In the genomic region with DNA sequence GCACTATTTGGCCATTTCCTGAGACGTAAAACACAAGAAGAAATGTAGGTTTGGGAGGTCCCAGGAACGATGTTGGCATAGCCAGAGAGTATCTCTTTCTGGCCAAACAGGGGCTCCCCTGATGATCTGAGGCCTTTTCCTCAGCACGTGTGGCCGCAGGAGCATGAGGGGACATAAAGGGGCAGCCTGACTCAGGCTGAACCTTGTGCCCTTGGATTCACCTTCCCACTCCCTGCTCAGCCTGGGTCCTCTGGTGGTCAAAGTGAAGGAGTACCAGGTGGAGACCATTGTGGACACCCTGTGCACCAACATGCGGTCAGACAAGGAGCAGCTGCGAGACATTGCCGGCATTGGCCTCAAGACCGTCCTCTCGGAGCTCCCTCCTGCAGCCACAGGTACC, we compare ENCODE assay signal across 17 cellular contexts. TPM values are rescaled to one million over a fixed set of nuclear protein-coding genes. Genes with fewer than 3 reads are reported as not detected.
"Had no signal": no experiment of that assay in that cellular context is flagged by ENCODE, and none has a peak within 500 bp of the region (broad histone marks: within the 10 kb centered on the region; RNA-seq: fewer than 3 reads in every experiment).

No MANE protein-coding gene starts in this region.

- ATAC-seq: stimulated activated memory B cell treated with anti-CD40 and anti-IgM and Interleukin-4, amounts not matched to agents 10 μg/mL and 1 μg/mL and 100 μg/mL, for 72 hours had no signal

- H3K27ac Mint-ChIP-seq: activated CD4-positive, alpha-beta T cell treated with anti-CD3 and anti-CD28 coated beads, Interleukin-2, amount 10 ng/mL, durations not matched to agents 24 days and 14 days; activated naive CD8-positive, alpha-beta T cell treated with anti-CD3 and anti-CD28 coated beads, Interleukin-2, amount 10 ng/mL, durations not matched to agents 7 days and 5 days; stimulated activated memory B cell treated with anti-CD40 and anti-IgM and Interleukin-4, amounts not matched to agents 10 μg/mL and 1 μg/mL and 100 μg/mL, for 72 hours; T-helper 2 cell treated with Interferon-gamma antibody and Interleukin-4, amounts not matched to agents 5 μg/mL and 100 μg/mL, for 36 hours had no signal

- H3K9me3 Mint-ChIP-seq: activated CD4-positive, alpha-beta T cell treated with anti-CD3 and anti-CD28 coated beads, Interleukin-2, amount 10 ng/mL, durations not matched to agents 24 days and 14 days; activated naive CD8-positive, alpha-beta T cell treated with anti-CD3 and anti-CD28 coated beads, Interleukin-2, amount 10 ng/mL, durations not matched to agents 7 days and 5 days; brain; stimulated activated memory B cell treated with anti-CD40 and anti-IgM and Interleukin-4, amounts not matched to agents 10 μg/mL and 1 μg/mL and 100 μg/mL, for 72 hours; T-helper 2 cell treated with Interferon-gamma antibody and Interleukin-4, amounts not matched to agents 5 μg/mL and 100 μg/mL, for 36 hours had no signal

- DNase-seq: activated CD4-positive, alpha-beta T cell treated with anti-CD3 and anti-CD28 coated beads, Interleukin-2, amount 10 ng/mL, durations not matched to agents 24 days and 14 days; activated CD4-positive, CD25-positive, alpha-beta regulatory T cell; activated CD8-positive, alpha-beta memory T cell treated with anti-CD3 and anti-CD28 coated beads, Interleukin-2, amount 50 U/mL, for 48 hours; activated naive CD4-positive, alpha-beta T cell; activated naive CD8-positive, alpha-beta T cell treated with anti-CD3 and anti-CD28 coated beads, Interleukin-2, amount 10 ng/mL, durations not matched to agents 7 days and 5 days; cerebellar nuclear complex; erythroblast; hippocampal formation; midbrain; stimulated activated CD4-positive, alpha-beta T cell treated with anti-CD3 and anti-CD28 coated beads, Interleukin-2, amount 100 ng/mL, for 48 hours had no signal

- H3K4me3 Mint-ChIP-seq: activated CD4-positive, alpha-beta T cell treated with anti-CD3 and anti-CD28 coated beads, Interleukin-2, amount 10 ng/mL, durations not matched to agents 24 days and 14 days; activated naive CD8-positive, alpha-beta T cell treated with anti-CD3 and anti-CD28 coated beads, Interleukin-2, amount 10 ng/mL, durations not matched to agents 7 days and 5 days; brain; stimulated activated memory B cell treated with anti-CD40 and anti-IgM and Interleukin-4, amounts not matched to agents 10 μg/mL and 1 μg/mL and 100 μg/mL, for 72 hours; T-helper 2 cell treated with Interferon-gamma antibody and Interleukin-4, amounts not matched to agents 5 μg/mL and 100 μg/mL, for 36 hours had no signal

- FAIRE-seq: urothelium cell line had no signal

- H3K27me3 Mint-ChIP-seq: stimulated activated memory B cell treated with anti-CD40 and anti-IgM and Interleukin-4, amounts not matched to agents 10 μg/mL and 1 μg/mL and 100 μg/mL, for 72 hours had no signal

- H3K36me3 Mint-ChIP-seq: activated naive CD8-positive, alpha-beta T cell treated with anti-CD3 and anti-CD28 coated beads, Interleukin-2, amount 10 ng/mL, durations not matched to agents 7 days and 5 days; stimulated activated memory B cell treated with anti-CD40 and anti-IgM and Interleukin-4, amounts not matched to agents 10 μg/mL and 1 μg/mL and 100 μg/mL, for 72 hours had no signal

RNA-seq across cellular contexts. Expression of a gene that starts 48.0 kb away (rescaled TPM):
- total RNA-seq: activated CD4-positive, alpha-beta T cell treated with anti-CD3 and anti-CD28 coated beads, Interleukin-2, amount 10 ng/mL, durations not matched to agents 24 days and 14 days; activated naive CD8-positive, alpha-beta T cell treated with anti-CD3 and anti-CD28 coated beads, Interleukin-2, amount 10 ng/mL, durations not matched to agents 7 days and 5 days; myocyte; pulmonary artery endothelial cell had no signal
- polyA plus RNA-seq: neural cell had no signal
